In the genomic region with DNA sequence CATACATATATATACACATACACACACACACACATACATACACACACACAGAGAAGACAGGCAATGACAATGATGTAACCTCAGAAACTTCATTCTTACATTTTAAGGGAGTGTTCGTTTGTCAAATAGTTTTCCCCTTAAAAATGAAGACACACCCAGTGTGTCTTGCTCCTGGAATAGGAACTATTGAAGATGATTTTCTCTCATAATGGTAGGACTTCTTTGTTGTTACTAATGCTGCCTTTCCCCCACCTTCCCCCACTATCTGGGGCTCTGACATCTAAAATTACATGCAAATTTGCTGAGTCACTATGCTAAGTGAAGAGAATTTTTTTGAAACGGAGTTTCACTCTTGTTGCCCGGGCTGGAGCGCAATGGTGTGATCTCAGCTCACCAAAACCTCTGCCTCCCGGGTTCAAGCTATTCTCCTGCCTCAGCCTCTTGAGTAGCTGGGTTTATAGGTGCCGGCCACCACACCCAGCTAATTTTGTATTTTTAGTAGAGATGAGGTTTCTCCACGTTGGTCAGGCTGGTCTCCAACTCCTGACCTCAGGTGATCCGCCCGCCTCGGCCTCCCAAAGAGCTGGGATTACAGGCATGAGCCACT, we compare ENCODE assay signal across 8 cellular contexts. TPM values are rescaled to one million over a fixed set of nuclear protein-coding genes. Genes with fewer than 3 reads are reported as not detected.
DNase-seq lines count a peak whose midpoint lies in the region; ATAC-seq and TF ChIP-seq lines count a peak whose summit lies in the region.
"Not testable (repeated sequence)": the region's sequence is repeated elsewhere in the genome, so short reads cannot be mapped to it uniquely, and the experiment has no call there.

No MANE protein-coding gene starts in this region.

- H4K20me1 ChIP-seq in IMR-90 (ENCODE audit: insufficient read depth, low read length) = not testable (repeated sequence)

- peak overlapping the region; percentile 95 for H2BK5ac ChIP-seq in IMR-90 (ENCODE audit: low read depth, low read length, poor library complexity, severe bottlenecking)

- H3K18ac ChIP-seq in IMR-90 (ENCODE audit: low read depth, low read length) = peak overlapping the region; percentile 97

- ATAC-seq in GM21723 (IDR thresholded peaks at IDR 0.05; ENCODE audit: unreplicated experiment) (peak; percentile 60), IMR-90 (ENCODE audit: low read depth) (peak; percentile 90)
- ATAC-seq in activated CD8-positive, alpha-beta T cell treated with anti-CD3 and anti-CD28 coated beads, Interleukin-2, amount 10 ng/mL, durations not matched to agents 7 days and 5 days = not testable (repeated sequence)
- ATAC-seq in stimulated activated naive CD8-positive, alpha-beta T cell treated with anti-CD3 and anti-CD28 coated beads, Interleukin-15, Interleukin-2, amounts not matched to agents 100 U/mL and 50 U/mL, for 24 hours = peak; percentile 28

- H2BK15ac ChIP-seq in IMR-90 (ENCODE audit: low read depth, low read length) = not testable (repeated sequence)

- CTCF ChIA-PET in IMR-90 (lab: Yijun Ruan, JAX) = interaction anchor here (0.6 to 1.5 kb wide), 2 partner anchors 11 to 741 kb away, joined by 3 to 4 read pairs; no protein-coding TSS in a partner anchor
- CTCF ChIA-PET in activated CD8-positive, alpha-beta T cell treated with anti-CD3 and anti-CD28 coated beads, Interleukin-2, amount 10 ng/mL, durations not matched to agents 7 days and 5 days (lab: Charles Lee) = interaction anchor here (0.8 to 1.3 kb wide), 2 partner anchors 73 to 245 kb away, joined by 3 to 5 read pairs; no protein-coding TSS in a partner anchor

- BruUV-seq in IMR-90 (replicated peaks; lab: Mats Ljungman, UMichigan) = not testable (repeated sequence)

- H3K36me3 ChIP-seq in IMR-90 (ENCODE audit: control insufficient read depth, insufficient read depth, low read length) = peaks cover 14% of the 10 kb centered on the region

- H3K4me2 ChIP-seq in IMR-90 (ENCODE audit: low read depth, low read length) = peak overlapping the region; percentile 79; the same call in 1 of the 2 replicates

- WGBS in IMR-90 (ENCODE audit: extremely low coverage in 2 of 2, insufficient read length in 1 of 2), 2 experiments = no CpG with 5 or more reads among the region's 10 CpGs

- H3K9me3 Mint-ChIP-seq in activated CD8-positive, alpha-beta T cell treated with anti-CD3 and anti-CD28 coated beads, Interleukin-2, amount 10 ng/mL, durations not matched to agents 7 days and 5 days (ENCODE audit: insufficient read depth) = not testable (repeated sequence)

- peak overlapping the region in 1 of 2 experiments; percentile 92; a peak in 2 of 4 replicates for H4K8ac ChIP-seq in IMR-90 (ENCODE audit: low read depth in 2 of 2, low read length in 2 of 2)

- H3K9me1 ChIP-seq in IMR-90 (ENCODE audit: insufficient read depth, low read length) = not testable (repeated sequence)

- H3K23ac ChIP-seq in IMR-90 (ENCODE audit: low read depth, low read length) = peak overlapping the region; percentile 74

- H3K4me3 ChIP-seq in IMR-90 (ENCODE audit: insufficient read depth, low read depth, low read length); epithelial cell of proximal tubule (ENCODE audit: low read depth, low read length): not testable (repeated sequence)

- not testable (repeated sequence) for H3K4me3 Mint-ChIP-seq in activated CD8-positive, alpha-beta T cell treated with anti-CD3 and anti-CD28 coated beads, Interleukin-2, amount 10 ng/mL, durations not matched to agents 7 days and 5 days

- peak overlapping the region; percentile 59 for H2BK120ac ChIP-seq in IMR-90 (ENCODE audit: low read depth, low read length)

- in situ Hi-C loops in IMR-90 (cut with MboI; ENCODE audit: low sequenced_read_pairs) = not testable (repeated sequence)

- H3K56ac ChIP-seq in IMR-90 (ENCODE audit: extremely low read depth, insufficient read depth, low read length) = not testable (repeated sequence)

- not testable (repeated sequence) for H3K79me1 ChIP-seq in IMR-90 (ENCODE audit: low read depth in 1 of 2, low read length in 2 of 2)

- TF ChIP-seq RAD21 in IMR-90 (IDR thresholded peaks at IDR 0.05; ENCODE audit: low read length) = not testable (repeated sequence)

- peak overlapping the region; percentile 80; the same call in 1 of the 2 replicates for H3K27ac ChIP-seq in IMR-90 (ENCODE audit: insufficient read depth, low read length)

- not testable (repeated sequence) for H3K4me1 Mint-ChIP-seq in activated CD8-positive, alpha-beta T cell treated with anti-CD3 and anti-CD28 coated beads, Interleukin-2, amount 10 ng/mL, durations not matched to agents 7 days and 5 days (ENCODE audit: low read depth)

- dilution Hi-C loops in IMR-90 (cut with HindIII; ENCODE audit: low sequenced_read_pairs, unreplicated experiment) = not testable (repeated sequence)

- H2AK5ac ChIP-seq in IMR-90 (ENCODE audit: low read depth, low read length) = not testable (repeated sequence)

- not testable (repeated sequence) for TF ChIP-seq POLR2A in IMR-90 (IDR thresholded peaks at IDR 0.05; ENCODE audit: low read depth, low read length)

- DNase-seq in COLO829 (ENCODE audit: low spot score) (peak; percentile 27), IMR-90 (peak; percentile 82), NOMO-1 treated with dmso at 0.1 percent for 144 hours (lab: John Stamatoyannopoulos, UW; ENCODE audit: unreplicated experiment) (peak; percentile 59), epithelial cell of proximal tubule (ENCODE audit: low read depth) (peak; percentile 2), kidney tubule cell (ENCODE audit: low spot score) (peak; percentile 24)
- not testable (repeated sequence) for DNase-seq in activated CD8-positive, alpha-beta T cell treated with anti-CD3 and anti-CD28 coated beads, Interleukin-2, amount 10 ng/mL, durations not matched to agents 7 days and 5 days; stimulated activated naive CD8-positive, alpha-beta T cell treated with anti-CD3 and anti-CD28 coated beads, Interleukin-15, Interleukin-2, amounts not matched to agents 100 U/mL and 50 U/mL, for 24 hours

- peak overlapping the region; percentile 32; the same call in 1 of the 2 replicates for H4K91ac ChIP-seq in IMR-90 (ENCODE audit: insufficient read depth, low read depth, low read length)

- H3K9me3 ChIP-seq in IMR-90 (ENCODE audit: control insufficient read depth, insufficient read depth, low read length) = not testable (repeated sequence)

- peak overlapping the region; percentile 51 for H2BK20ac ChIP-seq in IMR-90 (ENCODE audit: low read depth, low read length)

- H3K4me1 ChIP-seq in IMR-90 (ENCODE audit: control insufficient read depth, insufficient read depth, low read length) = not testable (repeated sequence)

- H3K36me3 Mint-ChIP-seq in activated CD8-positive, alpha-beta T cell treated with anti-CD3 and anti-CD28 coated beads, Interleukin-2, amount 10 ng/mL, durations not matched to agents 7 days and 5 days (ENCODE audit: low read depth) = peaks cover 13% of the 10 kb centered on the region

- peak overlapping the region; percentile 54; the same call in 1 of the 2 replicates for H3K4ac ChIP-seq in IMR-90 (ENCODE audit: low read depth, low read length)

- H4K5ac ChIP-seq in IMR-90 (ENCODE audit: low read depth, low read length) = peak overlapping the region; percentile 84

- not testable (repeated sequence) for H2AK9ac ChIP-seq in IMR-90 (replicated peaks; ENCODE audit: low read depth, low read length, poor library complexity)

- peak overlapping the region; percentile 15 for H3K27ac Mint-ChIP-seq in activated CD8-positive, alpha-beta T cell treated with anti-CD3 and anti-CD28 coated beads, Interleukin-2, amount 10 ng/mL, durations not matched to agents 7 days and 5 days

- POLR2A ChIA-PET in IMR-90 (lab: Charles Lee; ENCODE audit: unreplicated experiment) = interaction anchor here (0.6 kb wide), 1 partner anchor 76 kb away, joined by 3 read pairs; the partner anchor contains the start of gene SRSF7
- POLR2A ChIA-PET in activated CD8-positive, alpha-beta T cell treated with anti-CD3 and anti-CD28 coated beads, Interleukin-2, amount 10 ng/mL, durations not matched to agents 7 days and 5 days (lab: Charles Lee) = interaction anchor here (1.4 kb wide), 1 partner anchor 76 kb away, joined by 7 read pairs; the partner anchor contains the start of gene SRSF7

- 0 out of 2 replicates have a peak overlapping the region, but pooled peaks have one; percentile 68 for H3K14ac ChIP-seq in IMR-90 (replicated peaks; ENCODE audit: low read depth, low read length)

- H3K9ac ChIP-seq in IMR-90 (ENCODE audit: low read depth, low read length) = not testable (repeated sequence)

- not testable (repeated sequence) for H3K27me3 ChIP-seq in IMR-90 (ENCODE audit: control insufficient read depth, insufficient read depth, low read length)

- not testable (repeated sequence) for H2AFZ ChIP-seq in IMR-90 (replicated peaks; ENCODE audit: low read length, poor library complexity)

- intact Hi-C loops in IMR-90 (cut with micrococcal nuclease) = not testable (repeated sequence)

- not testable (repeated sequence) for H3K27me3 Mint-ChIP-seq in activated CD8-positive, alpha-beta T cell treated with anti-CD3 and anti-CD28 coated beads, Interleukin-2, amount 10 ng/mL, durations not matched to agents 7 days and 5 days (ENCODE audit: low read depth)

- not testable (repeated sequence) for TF ChIP-seq CTCF in IMR-90 (conservative IDR thresholded peaks at IDR 0.05; ENCODE audit: low read depth, low read length); epithelial cell of proximal tubule (conservative IDR thresholded peaks at IDR 0.05; ENCODE audit: low read depth, low read length)

RNA-seq across cellular contexts. Expression of gene DHX57, which starts 48.1 kb away (rescaled TPM):
- total RNA-seq in IMR-90 (2012; rRNA removed) = 23.9 and 24.4 TPM in 2 replicates
- polyA plus RNA-seq in IMR-90 (2012; rRNA removed) = 8.0 and 9.5 TPM in 2 replicates
- polyA plus RNA-seq in IMR-90 (2012; cell fraction: cytosol; rRNA removed) = 1.8 and 3.7 TPM in 2 replicates
- polyA plus RNA-seq in IMR-90 (2012; cell fraction: nucleus; rRNA removed; ENCODE audit: low replicate concordance) = 2.2 and 17.4 TPM in 2 replicates
- 10 to 100 TPM; 13.4 to 15.3 TPM for total RNA-seq in activated CD8-positive, alpha-beta T cell treated with anti-CD3 and anti-CD28 coated beads, Interleukin-2, amount 10 ng/mL, durations not matched to agents 7 days and 5 days
- 11.0 and 15.6 TPM in 2 replicates for total RNA-seq in epithelial cell of proximal tubule

RNA-seq across cellular contexts. Expression of gene MORN2, which starts 48.1 kb away (rescaled TPM):
- total RNA-seq in IMR-90 (2012; rRNA removed) (13.1 and 27.2 TPM in 2 replicates), epithelial cell of proximal tubule (12.2 and 28.4 TPM in 2 replicates)
- 15.4 and 16.5 TPM in 2 replicates for polyA plus RNA-seq in IMR-90 (2012; rRNA removed)
- polyA plus RNA-seq in IMR-90 (2012; cell fraction: cytosol; rRNA removed) = 3.1 and 3.8 TPM in 2 replicates
- 0.50 and 3.8 TPM in 2 replicates for polyA plus RNA-seq in IMR-90 (2012; cell fraction: nucleus; rRNA removed; ENCODE audit: low replicate concordance)
- total RNA-seq in activated CD8-positive, alpha-beta T cell treated with anti-CD3 and anti-CD28 coated beads, Interleukin-2, amount 10 ng/mL, durations not matched to agents 7 days and 5 days = 1 to 10 TPM; 3.3 to 3.6 TPM

RNA-seq across cellular contexts. Expression of gene GEMIN6, which starts 49.6 kb away (rescaled TPM):
- total RNA-seq in IMR-90 (2012; rRNA removed) = 7.7 and 10.3 TPM in 2 replicates
- 7.4 and 9.4 TPM in 2 replicates for polyA plus RNA-seq in IMR-90 (2012; rRNA removed)
- polyA plus RNA-seq in IMR-90 (2012; cell fraction: cytosol; rRNA removed) = 2.3 and 5.1 TPM in 2 replicates
- polyA plus RNA-seq in IMR-90 (2012; cell fraction: nucleus; rRNA removed; ENCODE audit: low replicate concordance) = 0.36 and 2.1 TPM in 2 replicates
- 10 to 100 TPM; 20.6 to 21.0 TPM for total RNA-seq in activated CD8-positive, alpha-beta T cell treated with anti-CD3 and anti-CD28 coated beads, Interleukin-2, amount 10 ng/mL, durations not matched to agents 7 days and 5 days
- total RNA-seq in epithelial cell of proximal tubule = 7.4 and 11.1 TPM in 2 replicates
